8 cellular contexts compared by ENCODE assay signal in the genomic region with DNA sequence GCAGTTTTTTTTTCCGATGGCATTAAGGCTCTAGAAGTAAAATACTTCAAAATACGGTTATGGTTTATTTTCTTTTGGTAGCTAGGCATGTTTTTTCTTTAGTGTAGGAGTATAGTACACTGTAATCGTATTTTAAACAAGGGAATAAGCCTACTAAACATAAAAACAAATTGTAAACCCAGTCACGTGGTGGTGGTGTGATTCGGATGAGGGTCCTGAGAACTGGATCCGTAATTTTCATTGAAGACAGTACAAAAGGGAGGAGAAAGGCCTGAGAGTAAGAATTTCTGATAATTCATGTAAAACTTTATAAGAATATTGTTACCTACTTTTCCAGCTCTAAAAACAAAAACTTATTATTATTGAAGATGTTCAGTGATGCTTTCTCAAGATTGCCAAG. TPM values are rescaled to one million over a fixed set of nuclear protein-coding genes. Genes with fewer than 3 reads are reported as not detected.
A peak's percentile ranks its signal among the peaks of the same experiment; 100 is the strongest.
DNase-seq lines count a peak whose midpoint lies in the region; ATAC-seq and TF ChIP-seq lines count a peak whose summit lies in the region.

No MANE protein-coding gene starts in this region.

- intact Hi-C loops in heart right ventricle (cut with DNase I), result loop anchor here in 4 of 10 donors (5.0 to 10.0 kb wide), 4 partner anchors 259 to 449 kb away; partner anchors contain the start of genes HERC4 (in 2 of the 4), SIRT1 (in 2 of the 4) and CCAR1 (in 1 of the 4)
- intact Hi-C loops in Right ventricle myocardium superior (cut with DNase I), result no loop called here
- intact Hi-C loops in MCF 10A (cut with micrococcal nuclease), result no loop called here
- intact Hi-C loops in vagina (cut with DNase I), result loop anchor here (2.0 to 10.0 kb wide), 2 partner anchors 449 to 571 kb away; partner anchors contain the start of genes DDX50 and SIRT1

- no peaks in the 10 kb centered on the region for H3K9me3 ChIP-seq in heart right ventricle
- H3K9me3 ChIP-seq in mesodermal cell (ENCODE audit: control insufficient read depth, low read length), result no peaks in the 10 kb centered on the region
- no peaks in the 10 kb centered on the region for H3K9me3 ChIP-seq in vagina

- peaks cover 41% of the 10 kb centered on the region for H3K4me1 Mint-ChIP-seq in MCF 10A (ENCODE audit: insufficient read depth, unreplicated experiment)

- H3K4me3 Mint-ChIP-seq in MCF 10A (ENCODE audit: unreplicated experiment), result peak overlapping the region; percentile 97

- POLR2A ChIA-PET in MCF 10A (lab: Yijun Ruan, JAX), result interaction anchor here (0.6 to 4.0 kb wide), 25 partner anchors 8 to 623 kb away, joined by 3 to 55 read pairs (median 5); partner anchors contain the start of genes CCAR1, DDX21, DNAJC12 and HERC4

- TF ChIP-seq CTCF in heart right ventricle (IDR thresholded peaks at IDR 0.05), result no peak
- TF ChIP-seq CTCF in MCF 10A (IDR thresholded peaks at IDR 0.05; ENCODE audit: unreplicated experiment), result no peak
- TF ChIP-seq CTCF in vagina (IDR thresholded peaks at IDR 0.05), result no peak

- H3K4me1 ChIP-seq in heart right ventricle, result peaks cover 0 to 77% (median 60%) of the 10 kb centered on the region in 9 donors
- peaks cover 9% of the 10 kb centered on the region for H3K4me1 ChIP-seq in mesodermal cell (ENCODE audit: control insufficient read depth, insufficient read depth, low read length, poor library complexity, severe bottlenecking)
- H3K4me1 ChIP-seq in vagina, result peaks cover 67% of the 10 kb centered on the region

- ATAC-seq in heart right ventricle (no peak), Right ventricle myocardium superior (ENCODE audit: poor library complexity) (no peak)

- TF ChIP-seq POLR2A in vagina (IDR thresholded peaks at IDR 0.05), result no peak

- 1% methylated on average over 6 of the region's 6 CpGs for WGBS in heart right ventricle, 2 donors
- WGBS in mesodermal cell (ENCODE audit: insufficient coverage in 2 of 2), 2 experiments, result 0 to 20% methylated on average over 1 of the region's 6 CpGs

- DNase-seq in heart right ventricle (no peak), Right ventricle myocardium superior (no peak), MCF 10A (ENCODE audit: unreplicated experiment) (no peak), vagina (ENCODE audit: extremely low spot score in 2 of 2) (no peak), ecto neural progenitor cell (ENCODE audit: low spot score) (no peak), NCI-H345 treated with DMSO at 0.1 percent for 48 hours (lab: John Stamatoyannopoulos, UW; ENCODE audit: unreplicated experiment) (no peak), cortex of kidney (lab: John Stamatoyannopoulos, UW) (no peak)

- peak overlapping the region; percentile 99 for H3K27ac Mint-ChIP-seq in MCF 10A (ENCODE audit: low read depth, unreplicated experiment)

- no peaks in the 10 kb centered on the region for H3K9me3 Mint-ChIP-seq in MCF 10A (ENCODE audit: unreplicated experiment)

- H3K36me3 ChIP-seq in heart right ventricle (peaks cover 0 to 13% (median 3%) of the 10 kb centered on the region in 9 donors), mesodermal cell (ENCODE audit: control insufficient read depth, insufficient read depth, low read length) (peaks cover 30% of the 10 kb centered on the region), vagina (peaks cover 0 to 7% of the 10 kb centered on the region in 2 donors)

- H3K27me3 ChIP-seq in heart right ventricle (no peaks in the 10 kb centered on the region), vagina (no peaks in the 10 kb centered on the region)

- H3K27me3 Mint-ChIP-seq in MCF 10A (ENCODE audit: insufficient read depth, unreplicated experiment), result no peaks in the 10 kb centered on the region

- H3K27ac ChIP-seq in heart right ventricle, result peak overlapping the region; percentile 97 to 100 (median 99)
- peak overlapping the region; percentile 98 for H3K27ac ChIP-seq in mesodermal cell (ENCODE audit: low read depth, low read length, severe bottlenecking)
- peak overlapping the region; percentile 100 for H3K27ac ChIP-seq in vagina

- peaks cover 66% of the 10 kb centered on the region for H3K36me3 Mint-ChIP-seq in MCF 10A (ENCODE audit: insufficient read depth, unreplicated experiment)

- H3K4me3 ChIP-seq in heart right ventricle (peak overlapping the region; percentile 79 to 96 (median 88)), mesodermal cell (ENCODE audit: extremely low read depth, insufficient read depth, low read length, poor library complexity, severe bottlenecking) (peak overlapping the region; percentile 94), vagina (peak overlapping the region; percentile 97 to 98)

- BruUV-seq in MCF 10A (replicated peaks; lab: Mats Ljungman, UMichigan), result TSS peak; percentile 39

- CTCF ChIA-PET in MCF 10A (lab: Yijun Ruan, JAX), result interaction anchor here (0.5 to 2.8 kb wide), 11 partner anchors 14 to 1959 kb away, joined by 3 to 14 read pairs (median 4); no protein-coding TSS in a partner anchor

RNA-seq across cellular contexts. Expression of gene PBLD, which starts 0.7 kb away (rescaled TPM):
- total RNA-seq in heart right ventricle (1 to 10 TPM; 2.6 to 8.1 (median 6.1) TPM), Right ventricle myocardium superior (3.4 TPM), MCF 10A (2022) (5.6 and 5.7 TPM in 2 replicates), vagina (1.2 TPM)
- 1 to 10 TPM; 1.3 to 1.8 TPM for polyA plus RNA-seq in heart right ventricle
- polyA plus RNA-seq in mesodermal cell (2013, experiment 1 of 2), result 2.6 TPM
- polyA plus RNA-seq in mesodermal cell (2013, experiment 2 of 2), result 2.4 TPM

RNA-seq across cellular contexts. Expression of gene HNRNPH3, which starts 1.6 kb away (rescaled TPM):
- 100 to 1,000 TPM in 6 of 10 donors, 10 to 100 TPM in 4; 81.8 to 130 (median 105) TPM for total RNA-seq in heart right ventricle
- polyA plus RNA-seq in heart right ventricle, result 100 to 1,000 TPM; 106 to 146 TPM
- total RNA-seq in Right ventricle myocardium superior, result 122 TPM
- 216 and 285 TPM in 2 replicates for total RNA-seq in MCF 10A (2022)
- 212 TPM for polyA plus RNA-seq in mesodermal cell (2013, experiment 1 of 2)
- polyA plus RNA-seq in mesodermal cell (2013, experiment 2 of 2), result 230 TPM
- total RNA-seq in vagina, result 90.4 TPM
